ENCODE assay signal across 7 cellular contexts in the genomic region with DNA sequence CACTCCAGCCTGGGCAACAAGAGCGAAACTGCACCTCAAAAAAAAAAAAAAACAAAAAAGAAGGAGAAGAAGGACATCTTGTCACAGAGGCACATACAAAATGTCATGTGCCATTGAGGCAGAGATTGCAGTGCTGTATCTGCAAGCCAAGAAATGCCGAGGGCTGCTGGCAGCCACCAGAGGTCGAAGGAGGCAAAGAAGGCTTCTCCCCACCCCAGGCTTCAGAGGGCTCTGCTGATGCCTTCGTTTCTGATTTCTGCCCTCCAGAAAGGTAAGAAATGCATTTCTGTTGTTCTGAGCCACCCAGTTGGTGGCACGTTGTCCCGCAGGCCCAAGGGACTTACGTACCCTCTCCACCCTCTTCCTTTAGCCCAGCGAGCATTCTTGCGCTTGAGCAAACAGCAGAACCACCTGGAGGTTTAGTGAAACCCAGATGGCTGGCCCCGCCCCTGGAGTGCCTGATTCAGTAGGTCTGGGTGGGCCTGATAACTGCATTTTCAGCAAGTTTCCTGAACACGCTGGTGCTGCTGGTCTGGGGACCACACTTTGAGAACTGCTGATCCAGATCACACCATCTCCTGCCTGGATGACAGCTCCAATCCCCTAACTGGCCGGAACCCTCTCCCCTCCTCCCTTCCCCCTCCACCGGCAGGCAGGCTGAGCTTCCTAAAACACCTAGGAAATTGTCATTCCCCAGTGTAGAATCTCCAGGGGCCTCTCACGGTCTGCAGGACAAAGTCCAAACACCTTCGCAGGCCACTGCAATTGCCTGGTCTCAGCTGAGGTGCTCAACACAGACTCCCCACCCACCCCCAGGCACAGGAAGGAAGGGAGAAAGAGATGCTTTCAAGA. TPM values are rescaled to one million over a fixed set of nuclear protein-coding genes. Genes with fewer than 3 reads are reported as not detected.
DNase-seq lines count a peak whose midpoint lies in the region; ATAC-seq and TF ChIP-seq lines count a peak whose summit lies in the region.

No MANE protein-coding gene starts in this region.

- 53 to 65% methylated on average over 9 to 11 of the region's 15 CpGs for WGBS in esophagus squamous epithelium, 2 donors

- H3K9ac ChIP-seq in mucosa of stomach (ENCODE audit: low read length) = peak overlapping the region; percentile 6

- H3K4me1 ChIP-seq in mucosa of stomach (ENCODE audit: control insufficient read depth, insufficient read depth, low read length) (peaks cover 9% of the 10 kb centered on the region), esophagus squamous epithelium (peaks cover 0 to 10% (median 0%) of the 10 kb centered on the region in 3 donors)

- H3K36me3 ChIP-seq in mucosa of stomach (ENCODE audit: control insufficient read depth, insufficient read depth, low read length) (no peaks in the 10 kb centered on the region), esophagus squamous epithelium (no peaks in the 10 kb centered on the region)

- H3K9me3 ChIP-seq in mucosa of stomach (ENCODE audit: control insufficient read depth, low read length) (no peaks in the 10 kb centered on the region), esophagus squamous epithelium (no peaks in the 10 kb centered on the region)

- intact Hi-C loops in esophagus squamous epithelium (cut with DNase I) = no loop called here

- DNase-seq in NCI-H2171 (lab: John Stamatoyannopoulos, UW) = peak; percentile 84
- no peak for DNase-seq in esophagus squamous epithelium (lab: John Stamatoyannopoulos, UW)
- no peak for DNase-seq in stimulated activated CD4-positive, alpha-beta T cell treated with anti-CD3 and anti-CD28 coated beads, Interleukin-15, amount 100 ng/mL, for 24 hours
- DNase-seq in foreskin fibroblast = no peak

- H3K27ac ChIP-seq in esophagus squamous epithelium = no peak overlapping the region

- no peak for TF ChIP-seq POLR2A in esophagus squamous epithelium (IDR thresholded peaks at IDR 0.05)

- ATAC-seq in GM18909 (IDR thresholded peaks at IDR 0.05; ENCODE audit: poor library complexity, unreplicated experiment) (peak; percentile 92), HG02642 (IDR thresholded peaks at IDR 0.05; ENCODE audit: poor library complexity, unreplicated experiment) (peak; percentile 89)

- no peaks in the 10 kb centered on the region for H3K27me3 ChIP-seq in mucosa of stomach (ENCODE audit: control insufficient read depth, insufficient read depth, low read length)
- no peaks in the 10 kb centered on the region for H3K27me3 ChIP-seq in esophagus squamous epithelium

- TF ChIP-seq CTCF in esophagus squamous epithelium (IDR thresholded peaks at IDR 0.05) = no peak
- no peak for TF ChIP-seq CTCF in foreskin fibroblast (IDR thresholded peaks at IDR 0.05; ENCODE audit: low read depth, low read length)

- H3K4me3 ChIP-seq in mucosa of stomach (ENCODE audit: low read length) (no peak overlapping the region), esophagus squamous epithelium (no peak overlapping the region), foreskin fibroblast (ENCODE audit: low read depth in 1 of 2, low read length in 2 of 2) (no peak overlapping the region)

RNA-seq across cellular contexts. Expression of a gene that starts 21.1 kb away (rescaled TPM):
- total RNA-seq in esophagus squamous epithelium = 1 to 10 TPM; 7.1 to 9.5 (median 8.8) TPM

RNA-seq across cellular contexts. Expression of a gene that starts 29.6 kb away (rescaled TPM):
- 1,000 to 10,000 TPM; 1,012 to 1,417 (median 1,215) TPM for total RNA-seq in esophagus squamous epithelium
